8 cellular contexts compared by ENCODE assay signal in genomic region chr20:31606678-31606927, GRCh38. TPM values are rescaled to one million over a fixed set of nuclear protein-coding genes. Genes with fewer than 3 reads are reported as not detected.
A peak's percentile ranks its signal among the peaks of the same experiment; 100 is the strongest.
DNase-seq lines count a peak whose midpoint lies in the region; ATAC-seq, FAIRE-seq and TF ChIP-seq lines count a peak whose summit lies in the region.

No MANE protein-coding gene starts in this region.

- CTCF ChIA-PET in A549 (lab: Yijun Ruan, JAX) = interaction anchor here (0.6 to 25.0 kb wide), 9 partner anchors 11 to 117 kb away, joined by 3 to 966 read pairs (median 4); a partner anchor contains a TSS

- H3K9me3 ChIP-seq in A549 (no peaks in the 10 kb centered on the region), muscle layer of duodenum (ENCODE audit: control insufficient read depth in 1 of 2, low read length in 2 of 2) (no peaks in the 10 kb centered on the region)

- H3K4me3 ChIP-seq in A549 = peak overlapping the region; percentile 93
- H3K4me3 ChIP-seq in Jurkat, Clone E6-1 (ENCODE audit: low read length) = peak overlapping the region; percentile 79
- H3K4me3 ChIP-seq in coronary artery = peak overlapping the region; percentile 88
- peak overlapping the region; percentile 77 to 83 for H3K4me3 ChIP-seq in muscle layer of duodenum (ENCODE audit: low read depth in 1 of 2, low read length in 2 of 2)

- 0% methylated on average over 1 of the region's 1 CpG for WGBS in A549 (ENCODE audit: missing lambda C conversion rate)

- TF ChIP-seq CTCF in A549 (IDR thresholded peaks at IDR 0.05) (no peak), coronary artery (IDR thresholded peaks at IDR 0.05) (no peak)

- H3K27ac ChIP-seq in A549 (peak overlapping the region; percentile 97 to 98), coronary artery (peak overlapping the region; percentile 30 to 94), muscle layer of duodenum (ENCODE audit: low read length) (peak overlapping the region; percentile 89)

- TF ChIP-seq EP300 in A549 (IDR thresholded peaks at IDR 0.05) = no peak

- no peak for FAIRE-seq in A549 (lab: Jason Lieb, UNC)

- H3K27me3 ChIP-seq in muscle layer of duodenum (ENCODE audit: low read depth, low read length) = no peaks in the 10 kb centered on the region

- TF ChIP-seq RAD21 in A549 (conservative IDR thresholded peaks at IDR 0.05 in 1 of 2, IDR thresholded peaks at IDR 0.05 in 1 of 2) = no peak

- H3K4me1 ChIP-seq in A549 (peaks cover 63% of the 10 kb centered on the region), muscle layer of duodenum (ENCODE audit: control insufficient read depth in 1 of 2, insufficient read depth in 2 of 2, low read length in 2 of 2) (peaks cover 5 to 17% of the 10 kb centered on the region in 2 donors)

- H3K36me3 ChIP-seq in muscle layer of duodenum (ENCODE audit: control insufficient read depth in 1 of 2, insufficient read depth in 2 of 2, low read length in 2 of 2) = no peaks in the 10 kb centered on the region

- H3K4me2 ChIP-seq in A549 = peak overlapping the region; percentile 90

- DNase-seq in A549 (ENCODE audit: low read depth in 1 of 2, low spot score in 1 of 2) = no peak
- no peak for DNase-seq in Jurkat, Clone E6-1 (ENCODE audit: low read depth, low spot score)
- DNase-seq in coronary artery (ENCODE audit: low spot score) = no peak
- DNase-seq in epidermal melanocyte (ENCODE audit: insufficient read length, low spot score) = no peak
- no peak for DNase-seq in HPDE6-E6E7 (ENCODE audit: extremely low spot score)
- DNase-seq in NCI-H187 treated with DMSO at 0.1 percent for 48 hours (lab: John Stamatoyannopoulos, UW) = no peak

- POLR2A ChIA-PET in A549 (lab: Yijun Ruan, JAX) = interaction anchor here (0.6 to 8.1 kb wide), 8 partner anchors 10 to 845 kb away, joined by 3 to 265 read pairs (median 70); partner anchors contain the start of gene BCL2L1

- no peak for TF ChIP-seq POLR2A in A549 (IDR thresholded peaks at IDR 0.05; ENCODE audit: low read length)

- ATAC-seq in A549 (no peak), GM19395 (IDR thresholded peaks at IDR 0.05; ENCODE audit: unreplicated experiment) (no peak)

TF ChIP-seq in A549, 52 proteins besides CTCF, POLR2A, EP300 and RAD21:
- TF ChIP-seq NPAS2 (CRISPR knock-in tag; IDR thresholded peaks at IDR 0.05; ENCODE audit: borderline replicate concordance) (no peak), CBX8 (IDR thresholded peaks at IDR 0.05) (no peak), ZNF302 (CRISPR knock-in tag; IDR thresholded peaks at IDR 0.05) (0 out of 2 replicates have a peak, but pooled peaks have one; percentile 23), FOSB (CRISPR knock-in tag; IDR thresholded peaks at IDR 0.05) (no peak), CHD2 (IDR thresholded peaks at IDR 0.05; ENCODE audit: low read length, partially characterized antibody) (no peak), TP53 (CRISPR knock-in tag; IDR thresholded peaks at IDR 0.05) (no peak), JUN (IDR thresholded peaks at IDR 0.05) (no peak), MAFK (IDR thresholded peaks at IDR 0.05; ENCODE audit: partially characterized antibody) (no peak)
TF ChIP-seq in A549: peak in this region for 1.

RNA-seq across cellular contexts. Expression of gene ID1, which starts 1.5 kb away (rescaled TPM):
- 237 and 250 TPM in 2 replicates for polyA plus RNA-seq in A549 (2011; rRNA removed)
- 951 and 1,146 TPM in 2 replicates for polyA plus RNA-seq in A549 (2012; cell fraction: cytosol; rRNA removed)
- 1,622 and 2,122 TPM in 2 replicates for polyA plus RNA-seq in A549 (2012; cell fraction: nucleus; rRNA removed)
- 257 to 432 TPM (median 387 TPM) in 3 replicates for polyA plus RNA-seq in A549 (2017; fragmentation: RNase III; extraction: RNeasy Plus Mini Kit Qiagen cat#74134 plus additional on column Dnase treatment)
- 188 and 250 TPM in 2 replicates for polyA minus RNA-seq in A549 (2011; rRNA and poly(A)+ RNA removed)
- polyA plus RNA-seq in Jurkat, Clone E6-1 (2012; ENCODE audit: insufficient read depth, insufficient read length) = 67.2 TPM

RNA-seq across cellular contexts. Expression of gene COX4I2, which starts 31.1 kb away (rescaled TPM):
- polyA plus RNA-seq in A549 (2011; rRNA removed) (not detected in 2 replicates), A549 (2017; fragmentation: RNase III; extraction: RNeasy Plus Mini Kit Qiagen cat#74134 plus additional on column Dnase treatment) (not detected in 3 replicates)
- polyA plus RNA-seq in A549 (2012; cell fraction: cytosol; rRNA removed) = not detected in 2 replicates
- polyA plus RNA-seq in A549 (2012; cell fraction: nucleus; rRNA removed) = not detected in 2 replicates
- not detected in 2 replicates for polyA minus RNA-seq in A549 (2011; rRNA and poly(A)+ RNA removed)
- polyA plus RNA-seq in Jurkat, Clone E6-1 (2012; ENCODE audit: insufficient read depth, insufficient read length) = not detected
